2 cellular contexts compared by ENCODE assay signal in genomic region chr2:219560893-219561178, GRCh38.
TF ChIP-seq lines count a peak whose summit lies in the region.

No MANE protein-coding gene starts in this region.

TF ChIP-seq in SK-N-SH treated with all-trans-retinoic acid at 6 μM for 48 hours, 23 proteins besides CTCF, POLR2A, EP300 and RAD21:
- TF ChIP-seq ISL1 (CRISPR knock-in tag; IDR thresholded peaks at IDR 0.05) (no peak), ZNF70 (CRISPR knock-in tag; IDR thresholded peaks at IDR 0.05) (no peak), ESRRG (CRISPR knock-in tag; IDR thresholded peaks at IDR 0.05) (no peak), PATZ1 (CRISPR knock-in tag; IDR thresholded peaks at IDR 0.05; ENCODE audit: borderline replicate concordance) (no peak), CSDC2 (CRISPR knock-in tag; IDR thresholded peaks at IDR 0.05) (no peak), TOX (CRISPR knock-in tag; IDR thresholded peaks at IDR 0.05; ENCODE audit: borderline replicate concordance) (no peak), TSHZ2 (CRISPR knock-in tag; IDR thresholded peaks at IDR 0.05) (no peak), ZFP3 (CRISPR knock-in tag; IDR thresholded peaks at IDR 0.05) (no peak), CSRNP3 (CRISPR knock-in tag; IDR thresholded peaks at IDR 0.05) (no peak), BACH2 (CRISPR knock-in tag; IDR thresholded peaks at IDR 0.05; ENCODE audit: borderline replicate concordance) (no peak), TCF4 (CRISPR knock-in tag; IDR thresholded peaks at IDR 0.05; ENCODE audit: borderline replicate concordance) (no peak)
TF ChIP-seq in SK-N-SH treated with all-trans-retinoic acid at 6 μM for 48 hours: peak in this region for 0.

TF ChIP-seq in SK-N-SH, 30 proteins besides CTCF, POLR2A, EP300 and RAD21:
- TF ChIP-seq ZBTB33 (IDR thresholded peaks at IDR 0.05; ENCODE audit: borderline replicate concordance, low read depth) (no peak), TCF12 (IDR thresholded peaks at IDR 0.05) (no peak), MEF2A (IDR thresholded peaks at IDR 0.05; ENCODE audit: borderline replicate concordance, low read depth) (no peak), PBX3 (IDR thresholded peaks at IDR 0.05) (no peak), JUND (IDR thresholded peaks at IDR 0.05) (no peak), GABPA (IDR thresholded peaks at IDR 0.05; ENCODE audit: low read depth) (no peak), RFX5 (IDR thresholded peaks at IDR 0.05; ENCODE audit: low read length) (no peak), SIN3A (IDR thresholded peaks at IDR 0.05; ENCODE audit: borderline replicate concordance, low read depth, low read length) (no peak)
